In the genomic region with DNA sequence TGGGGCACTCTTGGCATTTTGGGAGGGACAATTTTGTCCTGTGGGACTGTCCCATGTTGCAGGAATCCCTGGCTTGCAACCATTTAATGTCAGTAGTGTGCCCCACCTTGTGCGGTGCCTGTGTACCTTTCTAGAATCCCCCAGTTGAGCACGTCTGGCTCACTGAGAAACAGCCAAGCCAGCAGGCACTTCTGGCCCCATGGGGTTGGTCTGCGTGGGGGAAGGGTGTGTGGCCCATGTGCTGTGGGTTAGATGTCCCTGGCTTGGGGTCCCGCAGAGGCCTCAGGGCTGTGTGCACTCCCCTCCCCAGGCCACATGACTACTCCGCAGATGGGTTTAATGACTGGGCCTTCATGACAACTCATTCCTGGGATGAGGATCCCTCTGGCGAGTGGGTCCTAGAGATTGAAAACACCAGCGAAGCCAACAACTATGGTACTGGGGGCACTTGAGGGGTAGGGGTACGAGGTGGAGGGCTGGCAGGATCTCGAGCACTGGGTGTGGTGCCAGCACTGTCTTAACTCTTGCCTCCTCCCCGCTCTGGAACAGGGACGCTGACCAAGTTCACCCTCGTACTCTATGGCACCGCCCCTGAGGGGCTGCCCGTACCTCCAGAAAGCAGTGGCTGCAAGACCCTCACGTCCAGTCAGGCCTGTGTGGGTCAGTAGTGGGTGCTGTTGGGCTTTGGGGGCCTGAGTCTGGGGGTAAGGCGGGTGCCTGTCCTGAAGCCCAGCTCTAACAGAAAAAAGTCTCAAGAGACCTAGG, we compare ENCODE assay signal across 15 cellular contexts. TPM values are rescaled to one million over a fixed set of nuclear protein-coding genes. Genes with fewer than 3 reads are reported as not detected.
DNase-seq lines count a peak whose midpoint lies in the region; ATAC-seq and TF ChIP-seq lines count a peak whose summit lies in the region.
"Had no signal": no experiment of that assay in that cellular context is flagged by ENCODE, and none has a peak within 500 bp of the region (broad histone marks: within the 10 kb centered on the region; RNA-seq: fewer than 3 reads in every experiment).

No MANE protein-coding gene starts in this region.

- no peak overlapping the region for H3K4me2 ChIP-seq in osteoblast (ENCODE audit: insufficient read depth, low read length)

- peaks cover 4% of the 10 kb centered on the region for H4K20me1 ChIP-seq in osteoblast (ENCODE audit: insufficient read depth, low read length)

- TF ChIP-seq CTCF in osteoblast (IDR thresholded peaks at IDR 0.05; ENCODE audit: extremely low read depth, low read depth, low read length) = no peak
- no peak for TF ChIP-seq CTCF in gastrocnemius medialis (IDR thresholded peaks at IDR 0.05 in 4 of 5, conservative IDR thresholded peaks at IDR 0.05 in 1 of 5)

- no peaks in the 10 kb centered on the region for H3K9me3 Mint-ChIP-seq in activated naive CD4-positive, alpha-beta T cell treated with anti-CD3 and anti-CD28 coated beads for 36 hours
- no peaks in the 10 kb centered on the region for H3K9me3 Mint-ChIP-seq in activated T-helper 1 cell treated with anti-CD3 and anti-CD28 coated beads, Interleukin-12 subunit alpha, Interleukin-12 subunit beta, Interleukin-2, Interleukin-4 antibody, amounts not matched to agents 30 ng/mL and 10 ng/mL and 1 ng/mL, durations not matched to agents 14 hours and 24 hours and 36 hours
- H3K9me3 Mint-ChIP-seq in central memory CD8-positive, alpha-beta T cell = no peaks in the 10 kb centered on the region
- H3K9me3 Mint-ChIP-seq in naive thymus-derived CD8-positive, alpha-beta T cell = no peaks in the 10 kb centered on the region
- H3K9me3 Mint-ChIP-seq: CD4-positive, alpha-beta memory T cell; H9 had no signal

- ATAC-seq in central memory CD8-positive, alpha-beta T cell (replicated peaks; ENCODE audit: extremely low read depth, poor library complexity, severe bottlenecking) = no peak
- no peak for ATAC-seq in naive thymus-derived CD8-positive, alpha-beta T cell
- no peak for ATAC-seq in gastrocnemius medialis

- H3K27ac Mint-ChIP-seq in activated naive CD4-positive, alpha-beta T cell treated with anti-CD3 and anti-CD28 coated beads for 36 hours = peak overlapping the region; percentile 30
- H3K27ac Mint-ChIP-seq in activated T-helper 1 cell treated with anti-CD3 and anti-CD28 coated beads, Interleukin-12 subunit alpha, Interleukin-12 subunit beta, Interleukin-2, Interleukin-4 antibody, amounts not matched to agents 30 ng/mL and 10 ng/mL and 1 ng/mL, durations not matched to agents 14 hours and 24 hours and 36 hours = peak overlapping the region; percentile 23
- H3K27ac Mint-ChIP-seq in central memory CD8-positive, alpha-beta T cell (ENCODE audit: low read depth) = peak overlapping the region; percentile 13
- H3K27ac Mint-ChIP-seq in naive thymus-derived CD8-positive, alpha-beta T cell = peak overlapping the region in 2 of 10 donors; percentile 67 to 75
- H3K27ac Mint-ChIP-seq: B cell had no signal

- TF ChIP-seq POLR2A in gastrocnemius medialis (IDR thresholded peaks at IDR 0.05) = no peak

- H3K4me1 ChIP-seq in osteoblast (ENCODE audit: insufficient read depth, low read length) (peaks cover 18% of the 10 kb centered on the region), gastrocnemius medialis (peaks cover 5 to 7% of the 10 kb centered on the region in 2 donors)

- H3K4me3 Mint-ChIP-seq in activated naive CD4-positive, alpha-beta T cell treated with anti-CD3 and anti-CD28 coated beads for 36 hours = no peak overlapping the region
- no peak overlapping the region for H3K4me3 Mint-ChIP-seq in activated T-helper 1 cell treated with anti-CD3 and anti-CD28 coated beads, Interleukin-12 subunit alpha, Interleukin-12 subunit beta, Interleukin-2, Interleukin-4 antibody, amounts not matched to agents 30 ng/mL and 10 ng/mL and 1 ng/mL, durations not matched to agents 14 hours and 24 hours and 36 hours
- H3K4me3 Mint-ChIP-seq in central memory CD8-positive, alpha-beta T cell = no peak overlapping the region
- H3K4me3 Mint-ChIP-seq in naive thymus-derived CD8-positive, alpha-beta T cell = no peak overlapping the region
- H3K4me3 Mint-ChIP-seq: B cell; CD4-positive, alpha-beta memory T cell; H9 had no signal

- H3K27me3 Mint-ChIP-seq in activated naive CD4-positive, alpha-beta T cell treated with anti-CD3 and anti-CD28 coated beads for 36 hours (ENCODE audit: low read depth) = peaks cover 3% of the 10 kb centered on the region
- no peaks in the 10 kb centered on the region for H3K27me3 Mint-ChIP-seq in activated T-helper 1 cell treated with anti-CD3 and anti-CD28 coated beads, Interleukin-12 subunit alpha, Interleukin-12 subunit beta, Interleukin-2, Interleukin-4 antibody, amounts not matched to agents 30 ng/mL and 10 ng/mL and 1 ng/mL, durations not matched to agents 14 hours and 24 hours and 36 hours (ENCODE audit: insufficient read depth)
- no peaks in the 10 kb centered on the region for H3K27me3 Mint-ChIP-seq in central memory CD8-positive, alpha-beta T cell
- peaks cover 0 to 4% (median 0%) of the 10 kb centered on the region in 5 donors for H3K27me3 Mint-ChIP-seq in naive thymus-derived CD8-positive, alpha-beta T cell
- H3K27me3 Mint-ChIP-seq: B cell had no signal

- H3K27me3 ChIP-seq in osteoblast (ENCODE audit: insufficient read depth, low read length) = no peaks in the 10 kb centered on the region
- no peaks in the 10 kb centered on the region for H3K27me3 ChIP-seq in gastrocnemius medialis

- intact Hi-C loops in activated naive CD4-positive, alpha-beta T cell treated with anti-CD3 and anti-CD28 coated beads for 36 hours (cut with micrococcal nuclease) = no loop called here
- intact Hi-C loops in activated T-helper 1 cell treated with anti-CD3 and anti-CD28 coated beads, Interleukin-12 subunit alpha, Interleukin-12 subunit beta, Interleukin-2, Interleukin-4 antibody, amounts not matched to agents 30 ng/mL and 10 ng/mL and 1 ng/mL, durations not matched to agents 14 hours and 24 hours and 36 hours (cut with micrococcal nuclease) = loop anchor here (10.0 kb wide), 1 partner anchor 386 kb away; no protein-coding TSS in a partner anchor
- intact Hi-C loops in gastrocnemius medialis (cut with DNase I; ENCODE audit: low total_unique reads) = loop anchor here (10.0 kb wide), 1 partner anchor 556 kb away; no protein-coding TSS in a partner anchor

- peaks cover 27% of the 10 kb centered on the region for H3K4me1 Mint-ChIP-seq in activated naive CD4-positive, alpha-beta T cell treated with anti-CD3 and anti-CD28 coated beads for 36 hours (ENCODE audit: low read depth)
- H3K4me1 Mint-ChIP-seq in activated T-helper 1 cell treated with anti-CD3 and anti-CD28 coated beads, Interleukin-12 subunit alpha, Interleukin-12 subunit beta, Interleukin-2, Interleukin-4 antibody, amounts not matched to agents 30 ng/mL and 10 ng/mL and 1 ng/mL, durations not matched to agents 14 hours and 24 hours and 36 hours (ENCODE audit: low read depth) = peaks cover 64% of the 10 kb centered on the region
- H3K4me1 Mint-ChIP-seq in central memory CD8-positive, alpha-beta T cell = no peaks in the 10 kb centered on the region
- H3K4me1 Mint-ChIP-seq in naive thymus-derived CD8-positive, alpha-beta T cell = peaks cover 3 to 15% (median 8%) of the 10 kb centered on the region in 4 donors

- in situ Hi-C loops in gastrocnemius medialis (cut with MboI; ENCODE audit: low sequenced_read_pairs in 4 of 4) = loop anchor here (25.0 kb wide), 3 partner anchors 168 to 568 kb away; a partner anchor contains a TSS

- no peak overlapping the region for H3K4me3 ChIP-seq in osteoblast (ENCODE audit: insufficient read depth, low read length)
- no peak overlapping the region for H3K4me3 ChIP-seq in gastrocnemius medialis

- POLR2A ChIA-PET in naive thymus-derived CD8-positive, alpha-beta T cell (lab: Charles Lee) = no interaction called here

- CTCF ChIA-PET in activated naive CD4-positive, alpha-beta T cell treated with anti-CD3 and anti-CD28 coated beads for 36 hours (lab: Charles Lee) = no interaction called here

- H2AFZ ChIP-seq in osteoblast (ENCODE audit: low read length) = no peak overlapping the region

- peaks cover 56% of the 10 kb centered on the region for H3K36me3 ChIP-seq in osteoblast (ENCODE audit: insufficient read depth, low read length)
- H3K36me3 ChIP-seq in gastrocnemius medialis = peaks cover 0 to 70% of the 10 kb centered on the region in 2 donors

- H3K27ac ChIP-seq in osteoblast (ENCODE audit: low read depth, low read length) (no peak overlapping the region), gastrocnemius medialis (no peak overlapping the region)
- H3K27ac ChIP-seq: C4-2B had no signal

- H3K9me3 ChIP-seq in osteoblast (ENCODE audit: low read depth, low read length) (no peaks in the 10 kb centered on the region), gastrocnemius medialis (no peaks in the 10 kb centered on the region)

- H3K79me2 ChIP-seq in osteoblast (ENCODE audit: insufficient read depth, low read length) = peaks cover 11% of the 10 kb centered on the region

- H3K36me3 Mint-ChIP-seq in activated naive CD4-positive, alpha-beta T cell treated with anti-CD3 and anti-CD28 coated beads for 36 hours (ENCODE audit: low read depth) = peaks cover 54% of the 10 kb centered on the region
- peaks cover 55% of the 10 kb centered on the region for H3K36me3 Mint-ChIP-seq in activated T-helper 1 cell treated with anti-CD3 and anti-CD28 coated beads, Interleukin-12 subunit alpha, Interleukin-12 subunit beta, Interleukin-2, Interleukin-4 antibody, amounts not matched to agents 30 ng/mL and 10 ng/mL and 1 ng/mL, durations not matched to agents 14 hours and 24 hours and 36 hours (ENCODE audit: low read depth)
- peaks cover 17% of the 10 kb centered on the region for H3K36me3 Mint-ChIP-seq in central memory CD8-positive, alpha-beta T cell (ENCODE audit: insufficient read depth)
- peaks cover 0 to 46% (median 15%) of the 10 kb centered on the region in 3 donors for H3K36me3 Mint-ChIP-seq in naive thymus-derived CD8-positive, alpha-beta T cell

- no peak for DNase-seq in activated naive CD4-positive, alpha-beta T cell treated with anti-CD3 and anti-CD28 coated beads for 36 hours
- no peak for DNase-seq in activated naive CD4-positive, alpha-beta T cell treated with Interleukin-2 at 50 U/mL for 16 hours
- no peak for DNase-seq in activated T-helper 1 cell treated with anti-CD3 and anti-CD28 coated beads, Interleukin-12 subunit alpha, Interleukin-12 subunit beta, Interleukin-2, Interleukin-4 antibody, amounts not matched to agents 30 ng/mL and 10 ng/mL and 1 ng/mL, durations not matched to agents 14 hours and 24 hours and 36 hours (ENCODE audit: low spot score)
- no peak for DNase-seq in central memory CD8-positive, alpha-beta T cell (ENCODE audit: low spot score in 2 of 2)
- DNase-seq in osteoblast (ENCODE audit: insufficient read length, low spot score, missing footprints) = peak; percentile 75
- DNase-seq in naive thymus-derived CD8-positive, alpha-beta T cell = no peak
- no peak for DNase-seq in gastrocnemius medialis
- DNase-seq: CD4-positive, alpha-beta memory T cell; DMS153; DMS79 treated with DMSO at 0.1 percent for 48 hours; EL; GOT3; H9 had no signal

RNA-seq across cellular contexts. Expression of a gene that starts 3.7 kb away (rescaled TPM):
- 10 to 100 TPM; 22.6 to 24.2 TPM for total RNA-seq in activated naive CD4-positive, alpha-beta T cell treated with anti-CD3 and anti-CD28 coated beads for 36 hours
- 45.4 and 57.1 TPM in 2 replicates for total RNA-seq in activated T-helper 1 cell treated with anti-CD3 and anti-CD28 coated beads, Interleukin-12 subunit alpha, Interleukin-12 subunit beta, Interleukin-2, Interleukin-4 antibody, amounts not matched to agents 30 ng/mL and 10 ng/mL and 1 ng/mL, durations not matched to agents 14 hours and 24 hours and 36 hours
- 19.2 and 20.3 TPM in 2 replicates for total RNA-seq in osteoblast
- 1 to 10 TPM; 2.8 to 3.5 TPM for total RNA-seq in naive thymus-derived CD8-positive, alpha-beta T cell
- under 1 TPM in 2 of 3 donors, not detected in 1; 0.08 to 0.24 TPM for polyA plus RNA-seq in naive thymus-derived CD8-positive, alpha-beta T cell
- 10 to 100 TPM in 2 of 4 donors, 1 to 10 TPM in 2; 5.3 to 13.5 (median 10.1) TPM for total RNA-seq in gastrocnemius medialis
- polyA plus RNA-seq: CD4-positive, alpha-beta memory T cell had no signal

RNA-seq across cellular contexts. Expression of a gene that starts 12.2 kb away (rescaled TPM):
- total RNA-seq in activated naive CD4-positive, alpha-beta T cell treated with anti-CD3 and anti-CD28 coated beads for 36 hours = 100 to 1,000 TPM; 443 to 448 TPM
- 530 and 545 TPM in 2 replicates for total RNA-seq in activated T-helper 1 cell treated with anti-CD3 and anti-CD28 coated beads, Interleukin-12 subunit alpha, Interleukin-12 subunit beta, Interleukin-2, Interleukin-4 antibody, amounts not matched to agents 30 ng/mL and 10 ng/mL and 1 ng/mL, durations not matched to agents 14 hours and 24 hours and 36 hours
- 39.1 and 42.7 TPM in 2 replicates for total RNA-seq in osteoblast
- 10 to 100 TPM; 40.8 to 45.1 TPM for total RNA-seq in naive thymus-derived CD8-positive, alpha-beta T cell
- polyA plus RNA-seq in naive thymus-derived CD8-positive, alpha-beta T cell = 10 to 100 TPM in 1 of 3 donors, 1 to 10 TPM in 2; 2.7 to 10.5 (median 4.8) TPM
- 100 to 1,000 TPM in 3 of 4 donors, 10 to 100 TPM in 1; 76.7 to 159 (median 118) TPM for total RNA-seq in gastrocnemius medialis

RNA-seq across cellular contexts. Expression of a gene that starts 22.5 kb away (rescaled TPM):
- total RNA-seq in activated naive CD4-positive, alpha-beta T cell treated with anti-CD3 and anti-CD28 coated beads for 36 hours = 100 to 1,000 TPM; 139 to 141 TPM
- total RNA-seq in activated T-helper 1 cell treated with anti-CD3 and anti-CD28 coated beads, Interleukin-12 subunit alpha, Interleukin-12 subunit beta, Interleukin-2, Interleukin-4 antibody, amounts not matched to agents 30 ng/mL and 10 ng/mL and 1 ng/mL, durations not matched to agents 14 hours and 24 hours and 36 hours = 228 and 239 TPM in 2 replicates
- total RNA-seq in osteoblast = 15.2 and 20.0 TPM in 2 replicates
- total RNA-seq in naive thymus-derived CD8-positive, alpha-beta T cell = 100 to 1,000 TPM; 126 to 139 TPM
- polyA plus RNA-seq in naive thymus-derived CD8-positive, alpha-beta T cell = 1 to 10 TPM; 3.1 to 8.6 (median 3.7) TPM
- total RNA-seq in gastrocnemius medialis = 100 to 1,000 TPM in 2 of 4 donors, 10 to 100 TPM in 2; 56.8 to 124 (median 92.4) TPM

RNA-seq across cellular contexts. Expression of a gene that starts 51.8 kb away (rescaled TPM):
- total RNA-seq in activated naive CD4-positive, alpha-beta T cell treated with anti-CD3 and anti-CD28 coated beads for 36 hours = 10 to 100 TPM; 49.8 to 51.3 TPM
- total RNA-seq in activated T-helper 1 cell treated with anti-CD3 and anti-CD28 coated beads, Interleukin-12 subunit alpha, Interleukin-12 subunit beta, Interleukin-2, Interleukin-4 antibody, amounts not matched to agents 30 ng/mL and 10 ng/mL and 1 ng/mL, durations not matched to agents 14 hours and 24 hours and 36 hours = 38.8 and 39.0 TPM in 2 replicates
- total RNA-seq in osteoblast = 8.8 and 11.6 TPM in 2 replicates
- total RNA-seq in naive thymus-derived CD8-positive, alpha-beta T cell = 10 to 100 TPM; 30.1 to 31.8 TPM
- 10 to 100 TPM; 34.1 to 47.6 (median 45.5) TPM for polyA plus RNA-seq in naive thymus-derived CD8-positive, alpha-beta T cell
- 10 to 100 TPM; 13.4 to 22.2 (median 17.2) TPM for total RNA-seq in gastrocnemius medialis

RNA-seq across cellular contexts. Expression of a gene that starts 54.5 kb away (rescaled TPM):
- total RNA-seq in activated naive CD4-positive, alpha-beta T cell treated with anti-CD3 and anti-CD28 coated beads for 36 hours = 10 to 100 TPM; 69.9 to 70.8 TPM
- 60.5 and 68.6 TPM in 2 replicates for total RNA-seq in activated T-helper 1 cell treated with anti-CD3 and anti-CD28 coated beads, Interleukin-12 subunit alpha, Interleukin-12 subunit beta, Interleukin-2, Interleukin-4 antibody, amounts not matched to agents 30 ng/mL and 10 ng/mL and 1 ng/mL, durations not matched to agents 14 hours and 24 hours and 36 hours
- 72.5 and 74.9 TPM in 2 replicates for total RNA-seq in osteoblast
- 10 to 100 TPM; 53.7 to 57.9 TPM for total RNA-seq in naive thymus-derived CD8-positive, alpha-beta T cell
- polyA plus RNA-seq in naive thymus-derived CD8-positive, alpha-beta T cell = 10 to 100 TPM; 53.4 to 73.7 (median 70.3) TPM
- 1 to 10 TPM; 6.8 to 9.6 (median 7.6) TPM for total RNA-seq in gastrocnemius medialis
